In the genomic region with DNA sequence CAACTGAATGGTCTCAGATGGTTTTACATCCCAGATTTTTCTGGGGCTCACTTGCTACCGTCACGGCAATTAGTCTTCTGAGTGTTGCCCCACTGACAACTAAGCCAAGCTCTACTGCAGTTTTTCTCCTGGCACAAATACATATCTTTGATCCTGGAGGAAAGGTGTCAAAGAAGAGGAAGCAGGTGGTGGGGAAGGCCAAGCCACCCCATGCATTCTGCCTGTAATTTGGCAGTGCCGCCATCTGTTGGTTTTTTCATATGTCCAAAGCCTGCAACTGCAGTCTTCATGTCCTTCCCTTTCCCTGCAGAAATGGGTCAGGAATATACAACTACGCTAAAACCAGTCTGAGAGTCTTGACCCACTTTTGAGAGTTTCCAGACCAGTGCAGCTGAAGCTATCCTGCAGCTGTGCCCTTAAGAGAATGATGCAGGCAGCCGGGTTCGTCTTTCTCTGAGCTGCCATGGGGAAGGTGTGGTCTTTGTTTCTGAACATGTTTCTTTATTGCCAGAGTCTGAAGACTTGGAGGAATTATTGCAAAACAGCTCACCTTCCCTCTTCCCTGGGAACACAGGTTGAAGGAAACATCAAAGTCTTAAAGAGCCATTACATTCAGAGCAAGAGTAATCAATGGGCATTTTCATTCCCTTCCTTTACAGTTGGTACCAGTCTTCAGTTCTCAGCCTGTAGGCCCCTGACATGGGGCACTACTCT, we compare ENCODE assay signal across 23 cellular contexts.
"Had no signal": no experiment of that assay in that cellular context is flagged by ENCODE, and none has a peak within 500 bp of the region (broad histone marks: within the 10 kb centered on the region; RNA-seq: fewer than 3 reads in every experiment).

No MANE protein-coding gene starts in this region.

- H3K9me3 ChIP-seq: left ventricle myocardium inferior, prostate gland, right atrium auricular region, testis, upper lobe of left lung had no signal

- H3K36me3 ChIP-seq: left ventricle myocardium inferior, neural progenitor cell, prostate gland, right atrium auricular region, upper lobe of left lung had no signal

- H3K27me3 Mint-ChIP-seq: activated T-cell treated with anti-CD3 and anti-CD28 coated beads, Interleukin-2, amount 50 U/mL, for 24 hours; central memory CD8-positive, alpha-beta T cell; stimulated activated naive CD8-positive, alpha-beta T cell treated with anti-CD3 and anti-CD28 coated beads, Interleukin-15, amount 100 ng/mL, for 72 hours had no signal

- H3K36me3 Mint-ChIP-seq: brain, naive B cell, neural progenitor cell had no signal

- H3K27ac ChIP-seq: left ventricle myocardium inferior, neural progenitor cell, right atrium auricular region, testis, upper lobe of left lung had no signal

- H3K4me1 Mint-ChIP-seq: activated CD4-positive, alpha-beta T cell treated with anti-CD3 and anti-CD28 coated beads, Interleukin-2, amount 10 ng/mL, durations not matched to agents 24 days and 14 days; activated naive CD8-positive, alpha-beta T cell treated with anti-CD3 and anti-CD28 coated beads, Interleukin-2, amount 50 U/mL, for 24 hours; central memory CD8-positive, alpha-beta T cell; naive B cell; stimulated activated naive CD8-positive, alpha-beta T cell treated with anti-CD3 and anti-CD28 coated beads, Interleukin-15, amount 100 ng/mL, for 72 hours had no signal

- DNase-seq: activated CD4-positive, alpha-beta T cell treated with anti-CD3 and anti-CD28 coated beads, Interleukin-2, amount 10 ng/mL, durations not matched to agents 24 days and 14 days; activated CD8-positive, alpha-beta T cell treated with anti-CD3 and anti-CD28 coated beads, Interleukin-2, amount 10 ng/mL, durations not matched to agents 7 days and 5 days; activated naive CD4-positive, alpha-beta T cell treated with anti-CD3 and anti-CD28 coated beads for 36 hours; activated naive CD8-positive, alpha-beta T cell treated with anti-CD3 and anti-CD28 coated beads, Interleukin-2, amount 50 U/mL, for 24 hours; activated T-cell treated with anti-CD3 and anti-CD28 coated beads, Interleukin-2, amount 50 U/mL, for 24 hours; anterior cingulate cortex; effector CD8-positive, alpha-beta T cell; foreskin fibroblast; glutamatergic neuron; hippocampal formation; left ventricle myocardium inferior; naive B cell; stimulated activated CD4-positive, alpha-beta T cell treated with anti-CD3 and anti-CD28 coated beads, Interleukin-4, amount 100 ng/mL, for 1 hour; stimulated activated naive CD8-positive, alpha-beta T cell treated with anti-CD3 and anti-CD28 coated beads, Interleukin-15, amount 100 ng/mL, for 72 hours; testis; upper lobe of left lung had no signal

- H3K4me3 ChIP-seq: left ventricle myocardium inferior, neural progenitor cell, prostate gland, right atrium auricular region, testis, upper lobe of left lung had no signal

- H3K4me1 ChIP-seq: left ventricle myocardium inferior, prostate gland, right atrium auricular region, upper lobe of left lung had no signal

- H3K27me3 ChIP-seq: neural progenitor cell, right atrium auricular region, testis, upper lobe of left lung had no signal

- H3K9me3 Mint-ChIP-seq: activated CD4-positive, alpha-beta T cell treated with anti-CD3 and anti-CD28 coated beads, Interleukin-2, amount 10 ng/mL, durations not matched to agents 24 days and 14 days; activated naive CD4-positive, alpha-beta T cell treated with anti-CD3 and anti-CD28 coated beads for 36 hours; activated naive CD8-positive, alpha-beta T cell treated with anti-CD3 and anti-CD28 coated beads, Interleukin-2, amount 50 U/mL, for 24 hours; activated T-cell treated with anti-CD3 and anti-CD28 coated beads, Interleukin-2, amount 50 U/mL, for 24 hours; activated T-helper 2 cell treated with anti-CD3 and anti-CD28 coated beads, Interferon-gamma antibody, Interleukin-2, Interleukin-4, amounts not matched to agents 10 μg/mL and 5 μg/mL and 100 μg/mL, durations not matched to agents 14 hours and 24 hours and 36 hours; central memory CD8-positive, alpha-beta T cell; naive B cell; neural progenitor cell; stimulated activated naive CD8-positive, alpha-beta T cell treated with anti-CD3 and anti-CD28 coated beads, Interleukin-15, amount 100 ng/mL, for 72 hours; T-helper 1 cell treated with Interleukin-12 subunit alpha and Interleukin-12 subunit beta and Interleukin-4 antibody, amounts not matched to agents 30 μg/mL and 1 μg/mL, for 36 hours had no signal

- H2AFZ ChIP-seq: neural progenitor cell had no signal

- H3K4me2 ChIP-seq: neural progenitor cell had no signal

- H3K27ac Mint-ChIP-seq: activated CD4-positive, alpha-beta T cell treated with anti-CD3 and anti-CD28 coated beads, Interleukin-2, amount 10 ng/mL, durations not matched to agents 24 days and 14 days; activated CD8-positive, alpha-beta T cell treated with anti-CD3 and anti-CD28 coated beads, Interleukin-2, amount 10 ng/mL, durations not matched to agents 7 days and 5 days; activated naive CD4-positive, alpha-beta T cell treated with anti-CD3 and anti-CD28 coated beads for 36 hours; activated naive CD8-positive, alpha-beta T cell treated with anti-CD3 and anti-CD28 coated beads, Interleukin-2, amount 50 U/mL, for 24 hours; activated T-cell treated with anti-CD3 and anti-CD28 coated beads, Interleukin-2, amount 50 U/mL, for 24 hours; activated T-helper 2 cell treated with anti-CD3 and anti-CD28 coated beads, Interferon-gamma antibody, Interleukin-2, Interleukin-4, amounts not matched to agents 10 μg/mL and 5 μg/mL and 100 μg/mL, durations not matched to agents 14 hours and 24 hours and 36 hours; brain; naive B cell; neural progenitor cell; T-helper 1 cell treated with Interleukin-12 subunit alpha and Interleukin-12 subunit beta and Interleukin-4 antibody, amounts not matched to agents 30 μg/mL and 1 μg/mL, for 36 hours had no signal

- ATAC-seq: activated CD8-positive, alpha-beta T cell treated with anti-CD3 and anti-CD28 coated beads, Interleukin-2, amount 10 ng/mL, durations not matched to agents 7 days and 5 days; activated naive CD8-positive, alpha-beta T cell treated with anti-CD3 and anti-CD28 coated beads, Interleukin-2, amount 50 U/mL, for 24 hours; stimulated activated naive CD8-positive, alpha-beta T cell treated with anti-CD3 and anti-CD28 coated beads, Interleukin-15, amount 100 ng/mL, for 72 hours had no signal

- H3K4me3 Mint-ChIP-seq: activated CD4-positive, alpha-beta T cell treated with anti-CD3 and anti-CD28 coated beads, Interleukin-2, amount 10 ng/mL, durations not matched to agents 24 days and 14 days; activated CD8-positive, alpha-beta T cell treated with anti-CD3 and anti-CD28 coated beads, Interleukin-2, amount 10 ng/mL, durations not matched to agents 7 days and 5 days; activated naive CD4-positive, alpha-beta T cell treated with anti-CD3 and anti-CD28 coated beads for 36 hours; activated naive CD8-positive, alpha-beta T cell treated with anti-CD3 and anti-CD28 coated beads, Interleukin-2, amount 50 U/mL, for 24 hours; activated T-cell treated with anti-CD3 and anti-CD28 coated beads, Interleukin-2, amount 50 U/mL, for 24 hours; brain; central memory CD8-positive, alpha-beta T cell; naive B cell; neural progenitor cell; stimulated activated naive CD8-positive, alpha-beta T cell treated with anti-CD3 and anti-CD28 coated beads, Interleukin-15, amount 100 ng/mL, for 72 hours; T-helper 1 cell treated with Interleukin-12 subunit alpha and Interleukin-12 subunit beta and Interleukin-4 antibody, amounts not matched to agents 30 μg/mL and 1 μg/mL, for 36 hours had no signal
